Comparison of ENCODE assay signal across 1 cellular context in the genomic region with DNA sequence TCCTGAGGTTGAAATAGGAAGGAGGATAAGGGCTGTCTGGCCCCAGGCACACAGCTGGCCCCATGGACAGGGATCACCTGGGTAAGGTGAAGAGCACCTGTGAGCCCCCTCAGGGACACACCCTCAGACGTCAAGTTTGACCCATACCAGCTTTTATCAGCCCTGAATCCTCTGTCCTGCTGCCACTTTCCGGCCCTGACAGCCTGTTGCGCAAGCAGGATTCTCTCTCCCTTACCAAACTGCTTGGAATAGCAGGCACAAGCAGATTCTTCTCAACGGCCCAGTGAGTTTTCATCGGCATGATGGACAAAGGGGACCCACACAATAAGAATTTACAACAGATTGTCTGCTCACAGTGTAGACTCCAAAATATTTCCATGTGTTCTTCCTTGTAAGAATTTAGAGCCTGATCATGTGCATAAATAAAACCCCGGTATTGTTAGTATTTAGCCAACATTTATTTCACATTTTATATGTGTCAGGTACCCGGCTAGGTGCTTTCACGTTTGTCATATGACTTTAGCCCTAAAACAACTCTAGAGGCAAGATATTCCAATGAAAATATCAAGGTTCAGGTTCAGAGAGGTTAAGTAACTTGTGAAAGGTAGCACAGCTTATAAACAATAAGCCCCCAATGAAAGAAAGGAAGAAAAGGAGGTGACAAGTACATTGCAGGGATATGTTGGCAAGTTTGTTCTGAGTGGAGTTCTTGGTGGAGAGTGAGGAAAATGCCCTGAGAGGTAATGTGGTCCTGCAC.
TF ChIP-seq lines count a peak whose summit lies in the region.

No MANE protein-coding gene starts in this region.

TF ChIP-seq in WTC11, 78 proteins besides CTCF, POLR2A, EP300 and RAD21:
- TF ChIP-seq TCF7 (CRISPR knock-in tag; IDR thresholded peaks at IDR 0.05; ENCODE audit: low read depth) (no peak), GTF2I (CRISPR knock-in tag; conservative IDR thresholded peaks at IDR 0.05) (0 out of 2 replicates have a peak, but pooled peaks have one; percentile 19)
TF ChIP-seq in WTC11: peak in this region for 1.
